ENCODE assay signal across 1 cellular context in the genomic region with DNA sequence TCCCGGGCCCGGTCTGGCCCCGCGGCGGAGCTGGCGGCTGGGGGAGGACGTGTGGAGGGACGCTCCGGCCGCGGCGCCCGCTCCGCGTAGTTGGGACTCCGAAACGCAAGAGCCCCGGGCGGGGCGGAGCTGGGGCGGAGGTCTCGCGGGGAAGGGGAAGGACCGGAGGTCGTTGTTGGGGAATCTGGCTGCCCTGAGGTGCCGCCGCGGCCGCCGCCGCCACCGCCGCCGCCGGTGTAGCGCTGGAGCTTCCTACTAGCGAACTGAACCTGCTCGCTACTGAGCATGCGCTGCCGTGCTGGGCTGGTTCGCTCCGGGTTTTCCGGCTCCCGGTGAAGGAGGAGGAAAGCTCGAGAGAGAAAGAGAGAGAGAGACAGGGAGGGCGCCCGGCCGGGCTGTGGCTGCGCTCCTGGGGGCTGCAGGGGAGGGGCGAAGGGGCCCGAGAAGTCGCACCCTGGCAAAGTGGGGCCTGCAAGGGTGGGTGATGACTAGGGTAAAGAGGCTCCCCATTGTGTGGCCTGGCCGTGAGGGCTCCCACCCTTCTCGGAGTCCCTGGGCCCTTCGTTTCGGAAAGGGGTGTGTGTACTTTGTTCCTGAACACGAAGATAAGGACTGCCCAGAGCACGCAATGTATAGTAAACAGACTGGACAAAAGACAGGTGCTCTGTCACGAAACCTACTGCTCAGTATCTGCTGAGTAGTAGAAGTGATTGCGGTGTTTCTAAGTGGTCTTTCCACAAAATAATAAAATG.
TF ChIP-seq lines count a peak whose summit lies in the region.

Gene SOS1, minus strand, starts transcription at position 281 of the 752 bp plus-strand sequence. CDS start 629 bp downstream, outside the sequence.

TF ChIP-seq in K562, 482 proteins besides CTCF, POLR2A, EP300 and RAD21 (continued from another document and continues in another):
- TF ChIP-seq, protein P1, sequence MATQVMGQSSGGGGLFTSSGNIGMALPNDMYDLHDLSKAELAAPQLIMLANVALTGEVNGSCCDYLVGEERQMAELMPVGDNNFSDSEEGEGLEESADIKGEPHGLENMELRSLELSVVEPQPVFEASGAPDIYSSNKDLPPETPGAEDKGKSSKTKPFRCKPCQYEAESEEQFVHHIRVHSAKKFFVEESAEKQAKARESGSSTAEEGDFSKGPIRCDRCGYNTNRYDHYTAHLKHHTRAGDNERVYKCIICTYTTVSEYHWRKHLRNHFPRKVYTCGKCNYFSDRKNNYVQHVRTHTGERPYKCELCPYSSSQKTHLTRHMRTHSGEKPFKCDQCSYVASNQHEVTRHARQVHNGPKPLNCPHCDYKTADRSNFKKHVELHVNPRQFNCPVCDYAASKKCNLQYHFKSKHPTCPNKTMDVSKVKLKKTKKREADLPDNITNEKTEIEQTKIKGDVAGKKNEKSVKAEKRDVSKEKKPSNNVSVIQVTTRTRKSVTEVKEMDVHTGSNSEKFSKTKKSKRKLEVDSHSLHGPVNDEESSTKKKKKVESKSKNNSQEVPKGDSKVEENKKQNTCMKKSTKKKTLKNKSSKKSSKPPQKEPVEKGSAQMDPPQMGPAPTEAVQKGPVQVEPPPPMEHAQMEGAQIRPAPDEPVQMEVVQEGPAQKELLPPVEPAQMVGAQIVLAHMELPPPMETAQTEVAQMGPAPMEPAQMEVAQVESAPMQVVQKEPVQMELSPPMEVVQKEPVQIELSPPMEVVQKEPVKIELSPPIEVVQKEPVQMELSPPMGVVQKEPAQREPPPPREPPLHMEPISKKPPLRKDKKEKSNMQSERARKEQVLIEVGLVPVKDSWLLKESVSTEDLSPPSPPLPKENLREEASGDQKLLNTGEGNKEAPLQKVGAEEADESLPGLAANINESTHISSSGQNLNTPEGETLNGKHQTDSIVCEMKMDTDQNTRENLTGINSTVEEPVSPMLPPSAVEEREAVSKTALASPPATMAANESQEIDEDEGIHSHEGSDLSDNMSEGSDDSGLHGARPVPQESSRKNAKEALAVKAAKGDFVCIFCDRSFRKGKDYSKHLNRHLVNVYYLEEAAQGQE (CRISPR knock-in tag; IDR thresholded peaks at IDR 0.05; ENCODE audit: low read depth): 0 out of 2 replicates have a peak, but pooled peaks have one; percentile 17
- TF ChIP-seq, protein P2, sequence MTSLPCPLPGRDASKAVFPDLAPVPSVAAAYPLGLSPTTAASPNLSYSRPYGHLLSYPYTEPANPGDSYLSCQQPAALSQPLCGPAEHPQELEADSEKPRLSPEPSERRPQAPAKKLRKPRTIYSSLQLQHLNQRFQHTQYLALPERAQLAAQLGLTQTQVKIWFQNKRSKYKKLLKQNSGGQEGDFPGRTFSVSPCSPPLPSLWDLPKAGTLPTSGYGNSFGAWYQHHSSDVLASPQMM (CRISPR knock-in tag; IDR thresholded peaks at IDR 0.05): no peak
- TF ChIP-seq ETV5 (CRISPR knock-in tag; IDR thresholded peaks at IDR 0.05; ENCODE audit: low read depth): no peak
- no peak for TF ChIP-seq EZH2 (IDR thresholded peaks at IDR 0.05; ENCODE audit: borderline replicate concordance, low read depth, low read length)
- no peak for TF ChIP-seq ERF (CRISPR knock-in tag; IDR thresholded peaks at IDR 0.05)
- TF ChIP-seq, protein P3, sequence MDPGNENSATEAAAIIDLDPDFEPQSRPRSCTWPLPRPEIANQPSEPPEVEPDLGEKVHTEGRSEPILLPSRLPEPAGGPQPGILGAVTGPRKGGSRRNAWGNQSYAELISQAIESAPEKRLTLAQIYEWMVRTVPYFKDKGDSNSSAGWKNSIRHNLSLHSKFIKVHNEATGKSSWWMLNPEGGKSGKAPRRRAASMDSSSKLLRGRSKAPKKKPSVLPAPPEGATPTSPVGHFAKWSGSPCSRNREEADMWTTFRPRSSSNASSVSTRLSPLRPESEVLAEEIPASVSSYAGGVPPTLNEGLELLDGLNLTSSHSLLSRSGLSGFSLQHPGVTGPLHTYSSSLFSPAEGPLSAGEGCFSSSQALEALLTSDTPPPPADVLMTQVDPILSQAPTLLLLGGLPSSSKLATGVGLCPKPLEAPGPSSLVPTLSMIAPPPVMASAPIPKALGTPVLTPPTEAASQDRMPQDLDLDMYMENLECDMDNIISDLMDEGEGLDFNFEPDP (CRISPR knock-in tag; IDR thresholded peaks at IDR 0.05): no peak
- TF ChIP-seq ZNF740 (CRISPR knock-in tag; IDR thresholded peaks at IDR 0.05): no peak
- no peak for TF ChIP-seq ZNF740 (tag; IDR thresholded peaks at IDR 0.05)
- TF ChIP-seq THRA (IDR thresholded peaks at IDR 0.05): no peak
- TF ChIP-seq ZNF561 (CRISPR knock-in tag; conservative IDR thresholded peaks at IDR 0.05): no peak
- TF ChIP-seq EHMT2 (IDR thresholded peaks at IDR 0.05): no peak
- no peak for TF ChIP-seq NR0B1 (IDR thresholded peaks at IDR 0.05; ENCODE audit: partially characterized antibody)
- no peak for TF ChIP-seq EGR1 (conservative IDR thresholded peaks at IDR 0.05)
- no peak for TF ChIP-seq GMEB1 (CRISPR knock-in tag; IDR thresholded peaks at IDR 0.05)
- no peak for TF ChIP-seq ELK3 (CRISPR knock-in tag; IDR thresholded peaks at IDR 0.05)
- no peak for TF ChIP-seq NUFIP1 (IDR thresholded peaks at IDR 0.05; ENCODE audit: partially characterized antibody)
- TF ChIP-seq, protein P4, sequence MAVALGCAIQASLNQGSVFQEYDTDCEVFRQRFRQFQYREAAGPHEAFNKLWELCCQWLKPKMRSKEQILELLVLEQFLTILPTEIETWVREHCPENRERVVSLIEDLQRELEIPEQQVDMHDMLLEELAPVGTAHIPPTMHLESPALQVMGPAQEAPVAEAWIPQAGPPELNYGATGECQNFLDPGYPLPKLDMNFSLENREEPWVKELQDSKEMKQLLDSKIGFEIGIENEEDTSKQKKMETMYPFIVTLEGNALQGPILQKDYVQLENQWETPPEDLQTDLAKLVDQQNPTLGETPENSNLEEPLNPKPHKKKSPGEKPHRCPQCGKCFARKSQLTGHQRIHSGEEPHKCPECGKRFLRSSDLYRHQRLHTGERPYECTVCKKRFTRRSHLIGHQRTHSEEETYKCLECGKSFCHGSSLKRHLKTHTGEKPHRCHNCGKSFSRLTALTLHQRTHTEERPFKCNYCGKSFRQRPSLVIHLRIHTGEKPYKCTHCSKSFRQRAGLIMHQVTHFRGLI (CRISPR knock-in tag; IDR thresholded peaks at IDR 0.05): no peak
- TF ChIP-seq PTRF (tag; IDR thresholded peaks at IDR 0.05): no peak
- TF ChIP-seq ETV6 (IDR thresholded peaks at IDR 0.05; ENCODE audit: borderline replicate concordance in 1 of 2, low read depth in 2 of 2, low read length in 1 of 2): no peak
- no peak for TF ChIP-seq ETV6 (CRISPR knock-in tag; IDR thresholded peaks at IDR 0.05; ENCODE audit: borderline replicate concordance)
- no peak for TF ChIP-seq RHOXF2B (CRISPR knock-in tag; conservative IDR thresholded peaks at IDR 0.05)
- TF ChIP-seq GABPB1 (CRISPR knock-in tag; IDR thresholded peaks at IDR 0.05): peak; percentile 80
- no peak for TF ChIP-seq NR2F6 (CRISPR knock-in tag; IDR thresholded peaks at IDR 0.05)
- 0 out of 2 replicates have a peak, but pooled peaks have one; percentile 8 for TF ChIP-seq SMC3 (conservative IDR thresholded peaks at IDR 0.05; ENCODE audit: insufficient read depth, low read depth, low read length)
- no peak for TF ChIP-seq NR2C1 (IDR thresholded peaks at IDR 0.05)
- TF ChIP-seq NR2C1 (tag; IDR thresholded peaks at IDR 0.05): no peak
- TF ChIP-seq, protein P5, sequence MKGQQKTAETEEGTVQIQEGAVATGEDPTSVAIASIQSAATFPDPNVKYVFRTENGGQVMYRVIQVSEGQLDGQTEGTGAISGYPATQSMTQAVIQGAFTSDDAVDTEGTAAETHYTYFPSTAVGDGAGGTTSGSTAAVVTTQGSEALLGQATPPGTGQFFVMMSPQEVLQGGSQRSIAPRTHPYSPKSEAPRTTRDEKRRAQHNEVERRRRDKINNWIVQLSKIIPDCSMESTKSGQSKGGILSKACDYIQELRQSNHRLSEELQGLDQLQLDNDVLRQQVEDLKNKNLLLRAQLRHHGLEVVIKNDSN (CRISPR knock-in tag; IDR thresholded peaks at IDR 0.05): no peak
- TF ChIP-seq ARID2 (IDR thresholded peaks at IDR 0.05): no peak
- TF ChIP-seq GATAD2B (IDR thresholded peaks at IDR 0.05; ENCODE audit: borderline replicate concordance): peak; percentile 17; the same call in 1 of the 2 replicates
- TF ChIP-seq ZNF79 (CRISPR knock-in tag; IDR thresholded peaks at IDR 0.05; ENCODE audit: low read depth): no peak
- TF ChIP-seq SNAPC5 (CRISPR knock-in tag; IDR thresholded peaks at IDR 0.05): no peak
- no peak for TF ChIP-seq TSC22D4 (tag; IDR thresholded peaks at IDR 0.05)
- no peak for TF ChIP-seq ZNF3 (CRISPR knock-in tag; IDR thresholded peaks at IDR 0.05)
- TF ChIP-seq SRSF7 (optimal IDR thresholded peaks at IDR 0.05; ENCODE audit: low read depth, low read length): no peak
- no peak; the same call in 1 of the 2 replicates for TF ChIP-seq STAT5A (IDR thresholded peaks at IDR 0.05; ENCODE audit: borderline replicate concordance, low read length)
- no peak for TF ChIP-seq ZNF311 (CRISPR knock-in tag; IDR thresholded peaks at IDR 0.05)
- no peak for TF ChIP-seq HNRNPUL1 (IDR thresholded peaks at IDR 0.05; ENCODE audit: low read length)
- no peak for TF ChIP-seq PATZ1 (CRISPR knock-in tag; IDR thresholded peaks at IDR 0.05; ENCODE audit: borderline replicate concordance)
- no peak for TF ChIP-seq ZFP36 (IDR thresholded peaks at IDR 0.05; ENCODE audit: low read depth, low read length, partially characterized antibody)
- peak; percentile 14 for TF ChIP-seq HDAC3 (IDR thresholded peaks at IDR 0.05; ENCODE audit: borderline replicate concordance, partially characterized antibody)
- no peak for TF ChIP-seq TAF15 (IDR thresholded peaks at IDR 0.05; ENCODE audit: low read depth, low read length)
- peak; percentile 16; the same call in 1 of the 2 replicates for TF ChIP-seq PHF21A (IDR thresholded peaks at IDR 0.05; ENCODE audit: borderline replicate concordance, low read depth)
- no peak for TF ChIP-seq CBFB (CRISPR knock-in tag; IDR thresholded peaks at IDR 0.05)
- TF ChIP-seq PHB (CRISPR knock-in tag; IDR thresholded peaks at IDR 0.05): peak; percentile 45; the same call in 1 of the 2 replicates
- no peak for TF ChIP-seq CC2D1A (IDR thresholded peaks at IDR 0.05)
